1 cellular context compared by ENCODE assay signal in the genomic region with DNA sequence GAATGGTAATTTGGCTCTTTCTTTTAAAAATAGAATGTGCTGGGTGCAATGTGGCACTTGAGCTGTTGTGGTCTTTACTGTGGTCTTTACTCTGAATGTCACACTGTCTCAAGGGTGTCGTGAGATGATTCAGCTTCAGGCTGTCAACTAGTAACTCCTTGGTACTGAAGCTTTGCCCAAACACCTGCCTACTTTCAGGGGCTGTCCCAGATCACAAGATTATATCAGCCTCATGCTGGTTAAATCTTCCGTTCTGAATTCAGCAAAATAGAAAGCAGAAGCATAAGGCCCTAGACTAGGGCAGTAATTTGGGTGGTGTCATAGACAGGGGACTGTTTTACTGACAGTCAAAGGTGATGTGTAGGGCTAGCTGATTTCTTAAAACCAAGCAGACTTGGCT.
TF ChIP-seq lines count a peak whose summit lies in the region.

No MANE protein-coding gene starts in this region.

TF ChIP-seq in SK-N-SH, 30 proteins besides CTCF, POLR2A, EP300 and RAD21 (continued from another document):
- TF ChIP-seq, protein P1, sequence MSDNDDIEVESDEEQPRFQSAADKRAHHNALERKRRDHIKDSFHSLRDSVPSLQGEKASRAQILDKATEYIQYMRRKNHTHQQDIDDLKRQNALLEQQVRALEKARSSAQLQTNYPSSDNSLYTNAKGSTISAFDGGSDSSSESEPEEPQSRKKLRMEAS (IDR thresholded peaks at IDR 0.05; ENCODE audit: low read depth) = no peak
- no peak for TF ChIP-seq EZH2phosphoT487 (IDR thresholded peaks at IDR 0.05; ENCODE audit: borderline replicate concordance, low read depth)
- TF ChIP-seq, protein P2, sequence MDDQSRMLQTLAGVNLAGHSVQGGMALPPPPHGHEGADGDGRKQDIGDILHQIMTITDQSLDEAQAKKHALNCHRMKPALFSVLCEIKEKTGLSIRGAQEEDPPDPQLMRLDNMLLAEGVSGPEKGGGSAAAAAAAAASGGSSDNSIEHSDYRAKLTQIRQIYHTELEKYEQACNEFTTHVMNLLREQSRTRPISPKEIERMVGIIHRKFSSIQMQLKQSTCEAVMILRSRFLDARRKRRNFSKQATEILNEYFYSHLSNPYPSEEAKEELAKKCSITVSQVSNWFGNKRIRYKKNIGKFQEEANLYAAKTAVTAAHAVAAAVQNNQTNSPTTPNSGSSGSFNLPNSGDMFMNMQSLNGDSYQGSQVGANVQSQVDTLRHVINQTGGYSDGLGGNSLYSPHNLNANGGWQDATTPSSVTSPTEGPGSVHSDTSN (IDR thresholded peaks at IDR 0.05) = no peak
- no peak for TF ChIP-seq TAF1 (IDR thresholded peaks at IDR 0.05; ENCODE audit: borderline replicate concordance, low read depth, low read length)
- TF ChIP-seq MXI1 (IDR thresholded peaks at IDR 0.05; ENCODE audit: low read depth, low read length) = no peak
